In genomic region chr2:62705007-62705829, GRCh38 we compare ENCODE assay signal across 1 cellular context.
TF ChIP-seq lines count a peak whose summit lies in the region.

TSS of gene EHBP1 (plus strand) at chr2:62705713. CDS start at chr2:62707192, 1,479 bp downstream.

TF ChIP-seq in HCT116, 20 proteins besides CTCF, POLR2A, EP300 and RAD21 (continued from another document):
- TF ChIP-seq MAX (IDR thresholded peaks at IDR 0.05) (peak; percentile 15; the same call in 1 of the 2 replicates), EGR1 (IDR thresholded peaks at IDR 0.05; ENCODE audit: low read depth) (peak; percentile 70), EZH2phosphoT487 (IDR thresholded peaks at IDR 0.05; ENCODE audit: borderline replicate concordance) (no peak), ZFX (IDR thresholded peaks at IDR 0.05) (no peak), EZH2 (IDR thresholded peaks at IDR 0.05) (no peak), SP1 (IDR thresholded peaks at IDR 0.05; ENCODE audit: low read depth) (peak; percentile 99), ZNF274 (IDR thresholded peaks at IDR 0.05; ENCODE audit: low read depth, low read length) (no peak), SRF (IDR thresholded peaks at IDR 0.05; ENCODE audit: low read depth) (no peak), YY1 (IDR thresholded peaks at IDR 0.05; ENCODE audit: extremely low read depth, insufficient replicate concordance, low read depth, low read length) (peak; percentile 88), SIN3A (IDR thresholded peaks at IDR 0.05; ENCODE audit: low read depth) (peak; percentile 74), JUND (IDR thresholded peaks at IDR 0.05) (no peak), ATF3 (IDR thresholded peaks at IDR 0.05) (no peak)
